21 cellular contexts compared by ENCODE assay signal in genomic region chr1:11841245-11842153, GRCh38. TPM values are rescaled to one million over a fixed set of nuclear protein-coding genes. Genes with fewer than 3 reads are reported as not detected.
DNase-seq lines count a peak whose midpoint lies in the region; ATAC-seq, FAIRE-seq and TF ChIP-seq lines count a peak whose summit lies in the region.
"Had no signal": no experiment of that assay in that cellular context is flagged by ENCODE, and none has a peak within 500 bp of the region (broad histone marks: within the 10 kb centered on the region; RNA-seq: fewer than 3 reads in every experiment).

No MANE protein-coding gene starts in this region.

- no peak overlapping the region for H3K4me3 ChIP-seq in SK-N-SH (ENCODE audit: low read depth in 2 of 2, low read length in 1 of 2)
- no peak overlapping the region for H3K4me3 ChIP-seq in K562
- H3K4me3 ChIP-seq: body of pancreas, dorsolateral prefrontal cortex, SK-N-MC, vagina had no signal

- H3K9me2 ChIP-seq in SK-N-SH = no peaks in the 10 kb centered on the region

- peaks cover 71% of the 10 kb centered on the region for H3K36me3 Mint-ChIP-seq in stimulated activated memory B cell treated with anti-CD40 and anti-IgM and Interleukin-4, amounts not matched to agents 10 μg/mL and 1 μg/mL and 100 μg/mL, for 72 hours

- ATAC-seq in SK-N-SH treated with all-trans-retinoic acid at 6 μM for 48 hours (no peak), K562 (no peak), HG03342 (IDR thresholded peaks at IDR 0.05; ENCODE audit: unreplicated experiment) (no peak)
- ATAC-seq in stimulated activated memory B cell treated with anti-CD40 and anti-IgM and Interleukin-4, amounts not matched to agents 10 μg/mL and 1 μg/mL and 100 μg/mL, for 72 hours = no peak
- ATAC-seq: body of pancreas, esophagus mucosa had no signal

- no peaks in the 10 kb centered on the region for H3K27me3 ChIP-seq in SK-N-SH (ENCODE audit: insufficient read depth)
- no peaks in the 10 kb centered on the region for H3K27me3 ChIP-seq in K562 (ENCODE audit: control insufficient read depth in 2 of 2, insufficient read depth in 2 of 2, low read length in 2 of 2)
- H3K27me3 ChIP-seq: body of pancreas, dorsolateral prefrontal cortex, vagina had no signal

- H3K9me1 ChIP-seq in K562 (ENCODE audit: control insufficient read depth, insufficient read depth, low read length) = no peaks in the 10 kb centered on the region

- H3K9me3 ChIP-seq in SK-N-SH (no peaks in the 10 kb centered on the region), K562 (replicated peaks; ENCODE audit: control insufficient read depth, insufficient read depth, low read depth, low read length) (no peaks in the 10 kb centered on the region)
- H3K9me3 ChIP-seq: body of pancreas, vagina had no signal

- peak overlapping the region in 1 of 2 experiments; percentile 93; a peak in 2 of 4 replicates for H3K27ac ChIP-seq in SK-N-SH (ENCODE audit: low read depth in 2 of 2, low read length in 1 of 2)
- peak overlapping the region; percentile 69 for H3K27ac ChIP-seq in K562 (ENCODE audit: extremely low read depth, low read depth, low read length)
- H3K27ac ChIP-seq: body of pancreas, SK-N-MC, vagina had no signal

- H4K20me1 ChIP-seq in SK-N-SH (ENCODE audit: insufficient read depth) = peaks cover 10% of the 10 kb centered on the region; the same call in 1 of the 2 replicates
- H4K20me1 ChIP-seq in K562 (replicated peaks; ENCODE audit: control insufficient read depth, insufficient read depth, low read length) = peaks cover 5% of the 10 kb centered on the region

- peaks cover 0 to 35% of the 10 kb centered on the region in 2 experiments; a peak in 2 of 4 replicates for H3K4me1 ChIP-seq in SK-N-SH (ENCODE audit: control insufficient read depth in 1 of 2, insufficient read depth in 2 of 2, low read depth in 1 of 2, low read length in 1 of 2)
- peaks cover 37 to 53% of the 10 kb centered on the region in 2 experiments for H3K4me1 ChIP-seq in K562 (replicated peaks in 1 of 2; ENCODE audit: control insufficient read depth in 2 of 2, insufficient read depth in 2 of 2, low read length in 2 of 2)
- H3K4me1 ChIP-seq: body of pancreas, vagina had no signal

- TF ChIP-seq CTCF in SK-N-SH (IDR thresholded peaks at IDR 0.05) = no peak
- TF ChIP-seq CTCF in K562 (IDR thresholded peaks at IDR 0.05 in 2 of 3, conservative IDR thresholded peaks at IDR 0.05 in 1 of 3; ENCODE audit: insufficient read depth in 2 of 3, low read depth in 1 of 3, low read length in 3 of 3) = no peak
- TF ChIP-seq CTCF in GM10266 (IDR thresholded peaks at IDR 0.05; ENCODE audit: control insufficient read depth, insufficient read depth, low read depth, missing control alignments) = no peak

- POLR2A ChIA-PET in SK-N-SH (lab: Yijun Ruan, JAX) (interaction anchor here (1.1 to 3.7 kb wide), 5 partner anchors 35 to 67 kb away, joined by 3 to 34 read pairs (median 3); no protein-coding TSS in a partner anchor), K562 (lab: Yijun Ruan, JAX) (interaction anchor here (0.6 to 14.0 kb wide), 11 partner anchors 9 to 518 kb away, joined by 3 to 304 read pairs (median 4); no protein-coding TSS in a partner anchor)

- H3K27ac Mint-ChIP-seq in stimulated activated memory B cell treated with anti-CD40 and anti-IgM and Interleukin-4, amounts not matched to agents 10 μg/mL and 1 μg/mL and 100 μg/mL, for 72 hours = peak overlapping the region; percentile 12
- H3K27ac Mint-ChIP-seq: activated naive CD8-positive, alpha-beta T cell; activated T-cell treated with anti-CD3 and anti-CD28 coated beads, Interleukin-2, amount 50 U/mL, for 24 hours had no signal

- TF ChIP-seq EP300 in SK-N-SH (IDR thresholded peaks at IDR 0.05; ENCODE audit: borderline replicate concordance in 1 of 2, low read depth in 1 of 2, low read length in 1 of 2) (no peak), K562 (IDR thresholded peaks at IDR 0.05; ENCODE audit: low read length) (no peak)

- H3K9ac ChIP-seq in SK-N-SH = no peak overlapping the region
- peak overlapping the region; percentile 22 to 74; a peak in 3 of 4 replicates for H3K9ac ChIP-seq in K562 (ENCODE audit: insufficient read depth in 1 of 2, low read depth in 2 of 2, low read length in 2 of 2)

- in situ Hi-C loops in K562 (cut with MboI) = loop anchor here (5.0 kb wide), 1 partner anchor 56 kb away; no protein-coding TSS in a partner anchor

- WGBS in SK-N-SH (ENCODE audit: low lambda C conversion rate) = 83% methylated on average over 17 of the region's 17 CpGs
- 54% methylated on average over 17 of the region's 17 CpGs for WGBS in K562 (ENCODE audit: insufficient coverage, low coverage, missing lambda C conversion rate)

- no peak overlapping the region for H3K4me3 Mint-ChIP-seq in stimulated activated memory B cell treated with anti-CD40 and anti-IgM and Interleukin-4, amounts not matched to agents 10 μg/mL and 1 μg/mL and 100 μg/mL, for 72 hours
- H3K4me3 Mint-ChIP-seq: activated naive CD8-positive, alpha-beta T cell; activated T-cell treated with anti-CD3 and anti-CD28 coated beads, Interleukin-2, amount 50 U/mL, for 24 hours had no signal

- H3K4me1 Mint-ChIP-seq in stimulated activated memory B cell treated with anti-CD40 and anti-IgM and Interleukin-4, amounts not matched to agents 10 μg/mL and 1 μg/mL and 100 μg/mL, for 72 hours = peaks cover 31% of the 10 kb centered on the region

- no peak for TF ChIP-seq POLR2A in K562 (conservative IDR thresholded peaks at IDR 0.05)

- no peak for FAIRE-seq in K562 (lab: Jason Lieb, UNC)

- DNase-seq in SK-N-SH (peak; percentile 56), NCI-H146 (lab: John Stamatoyannopoulos, UW) (peak; percentile 67), K562 (ENCODE audit: extremely low read depth in 1 of 4, low spot score in 3 of 4) (peak in 3 of 4 experiments; percentile 46 to 50 (median 46)), GM10266 (ENCODE audit: extremely low spot score) (no peak)
- DNase-seq in stimulated activated CD4-positive, alpha-beta T cell treated with anti-CD3 and anti-CD28 coated beads, Interleukin-1b, Interleukin-23, amount 100 ng/mL, for 48 hours = no peak
- DNase-seq: activated CD4-positive, alpha-beta T cell treated with anti-CD3 and anti-CD28 coated beads, Interleukin-2, amount 50 U/mL, for 48 hours; activated T-cell treated with anti-CD3 and anti-CD28 coated beads, Interleukin-2, amount 50 U/mL, for 24 hours; body of pancreas; Calu3; dorsolateral prefrontal cortex; HCEC 1CT; mesenchymal stem cell had no signal

- H2AFZ ChIP-seq in SK-N-SH (ENCODE audit: low read depth) (no peak overlapping the region), K562 (ENCODE audit: low read depth, low read length) (peak overlapping the region; percentile 27)

- H3K4me2 ChIP-seq in SK-N-SH (no peak overlapping the region), K562 (ENCODE audit: insufficient read depth, low read length) (peak overlapping the region; percentile 73)

- H3K79me2 ChIP-seq in SK-N-SH (ENCODE audit: insufficient read depth) (no peaks in the 10 kb centered on the region), K562 (ENCODE audit: control insufficient read depth, insufficient read depth, low read length) (no peaks in the 10 kb centered on the region)

- H3K36me3 ChIP-seq in SK-N-SH (replicated peaks in 1 of 2; ENCODE audit: control insufficient read depth in 1 of 2, insufficient read depth in 2 of 2, low read length in 1 of 2) (peaks cover 39 to 65% of the 10 kb centered on the region in 2 experiments), K562 (ENCODE audit: control insufficient read depth, insufficient read depth, low read length) (peaks cover 85% of the 10 kb centered on the region)

- H3K27me3 Mint-ChIP-seq in stimulated activated memory B cell treated with anti-CD40 and anti-IgM and Interleukin-4, amounts not matched to agents 10 μg/mL and 1 μg/mL and 100 μg/mL, for 72 hours = no peaks in the 10 kb centered on the region
- H3K27me3 Mint-ChIP-seq: activated naive CD8-positive, alpha-beta T cell; activated T-cell treated with anti-CD3 and anti-CD28 coated beads, Interleukin-2, amount 50 U/mL, for 24 hours had no signal

- TF ChIP-seq RAD21 in SK-N-SH (IDR thresholded peaks at IDR 0.05; ENCODE audit: low read length) = no peak
- no peak for TF ChIP-seq RAD21 in K562 (CRISPR knock-in tag; conservative IDR thresholded peaks at IDR 0.05 in 1 of 2, IDR thresholded peaks at IDR 0.05 in 1 of 2)

- no TSS peak for BruUV-seq in K562 (replicated peaks; lab: Mats Ljungman, UMichigan)

- intact Hi-C loops in K562 (cut with micrococcal nuclease) = loop anchor here (1.0 to 2.0 kb wide), 3 partner anchors 23 to 126 kb away; no protein-coding TSS in a partner anchor

- H3K9me3 Mint-ChIP-seq in stimulated activated memory B cell treated with anti-CD40 and anti-IgM and Interleukin-4, amounts not matched to agents 10 μg/mL and 1 μg/mL and 100 μg/mL, for 72 hours = no peaks in the 10 kb centered on the region
- H3K9me3 Mint-ChIP-seq: activated T-cell treated with anti-CD3 and anti-CD28 coated beads, Interleukin-2, amount 50 U/mL, for 24 hours had no signal

- no peaks in the 10 kb centered on the region for H3F3A ChIP-seq in SK-N-SH (replicated peaks; ENCODE audit: insufficient read depth)

- CTCF ChIA-PET in SK-N-SH (lab: Yijun Ruan, JAX) (interaction anchor here (0.9 to 15.4 kb wide), 13 partner anchors 17 to 281 kb away, joined by 3 to 316 read pairs (median 6); no protein-coding TSS in a partner anchor), K562 (lab: Yijun Ruan, JAX; ENCODE audit: low intra/inter-chr PET ratio) (interaction anchor here (0.9 to 1.9 kb wide), 5 partner anchors 50 to 66 kb away, joined by 3 to 11 read pairs (median 4); no protein-coding TSS in a partner anchor)

RNA-seq across cellular contexts. Expression of gene NPPA, which starts 6.1 kb away (rescaled TPM):
- polyA plus RNA-seq in SK-N-SH (2012; rRNA removed) = not detected in 2 replicates
- polyA plus RNA-seq in SK-N-SH (2012; cell fraction: cytosol; rRNA removed) = 0.04 TPM in 1 of 2 replicates, not detected in the other
- not detected in 2 replicates for polyA plus RNA-seq in SK-N-SH (2012; cell fraction: nucleus; rRNA removed)
- total RNA-seq in K562 (2011; cell fraction: chromatin; rRNA removed; ENCODE audit: low replicate concordance) = not detected in 2 replicates
- not detected in 2 replicates for total RNA-seq in K562 (2011; cell fraction: nucleolus; rRNA removed)
- total RNA-seq in K562 (2011; cell fraction: nucleoplasm; rRNA removed) = not detected in 2 replicates
- not detected in 2 replicates for total RNA-seq in K562 (2014; rRNA removed)
- total RNA-seq in K562 (2014; rRNA removed; fragmentation: Illumina TruSeq; extraction: Trizol) = not detected in 2 replicates
- total RNA-seq in K562 (2015; rRNA removed; fragmentation: Illumina TruSeq; extraction: Trizol) = not detected in 2 replicates
- not detected in 2 replicates for total RNA-seq in K562 (2021)
- not detected in 2 replicates for polyA plus RNA-seq in K562 (2011; rRNA removed)
- not detected in 2 replicates for polyA plus RNA-seq in K562 (2011; cell fraction: cytosol; rRNA removed)
- not detected in 2 replicates for polyA plus RNA-seq in K562 (2011; cell fraction: nucleus; rRNA removed)
- polyA plus RNA-seq in K562 (2012) = 0.37 and 0.44 TPM in 2 replicates
- polyA plus RNA-seq in K562 (2014; fragmentation: Illumina TruSeq; extraction: Trizol) = not detected in 2 replicates
- polyA plus RNA-seq in K562 (2014; fragmentation: Nextera tagmentation; extraction: Ambion mirVana) = not detected
- not detected in 2 replicates for polyA plus RNA-seq in K562 (2014; rRNA removed)
- polyA minus RNA-seq in K562 (2011; rRNA and poly(A)+ RNA removed) = not detected in 2 replicates
- not detected in 2 replicates for polyA minus RNA-seq in K562 (2011; cell fraction: cytosol; rRNA and poly(A)+ RNA removed)
- polyA minus RNA-seq in K562 (2011; cell fraction: nucleus; rRNA and poly(A)+ RNA removed) = not detected in 2 replicates
- total RNA-seq: Calu3, esophagus mucosa, renal cortical epithelial cell, vagina had no signal
- polyA plus RNA-seq: AG04450 had no signal

RNA-seq across cellular contexts. Expression of gene NPPB, which starts 17.2 kb away (rescaled TPM):
- polyA plus RNA-seq in SK-N-SH (2012; rRNA removed) = 0.55 and 0.85 TPM in 2 replicates
- 0.18 and 0.49 TPM in 2 replicates for polyA plus RNA-seq in SK-N-SH (2012; cell fraction: cytosol; rRNA removed)
- polyA plus RNA-seq in SK-N-SH (2012; cell fraction: nucleus; rRNA removed) = 1.4 and 2.9 TPM in 2 replicates
- not detected in 2 replicates for total RNA-seq in K562 (2011; cell fraction: chromatin; rRNA removed; ENCODE audit: low replicate concordance)
- not detected in 2 replicates for total RNA-seq in K562 (2011; cell fraction: nucleolus; rRNA removed)
- not detected in 2 replicates for total RNA-seq in K562 (2011; cell fraction: nucleoplasm; rRNA removed)
- not detected in 2 replicates for total RNA-seq in K562 (2014; rRNA removed)
- total RNA-seq in K562 (2014; rRNA removed; fragmentation: Illumina TruSeq; extraction: Trizol) = not detected in 2 replicates
- total RNA-seq in K562 (2015; rRNA removed; fragmentation: Illumina TruSeq; extraction: Trizol) = not detected in 2 replicates
- total RNA-seq in K562 (2021) = not detected in 2 replicates
- not detected in 2 replicates for polyA plus RNA-seq in K562 (2011; rRNA removed)
- not detected in 2 replicates for polyA plus RNA-seq in K562 (2011; cell fraction: cytosol; rRNA removed)
- polyA plus RNA-seq in K562 (2011; cell fraction: nucleus; rRNA removed) = not detected in 2 replicates
- not detected in 2 replicates for polyA plus RNA-seq in K562 (2012)
- polyA plus RNA-seq in K562 (2014; fragmentation: Illumina TruSeq; extraction: Trizol) = not detected in 2 replicates
- not detected for polyA plus RNA-seq in K562 (2014; fragmentation: Nextera tagmentation; extraction: Ambion mirVana)
- not detected in 2 replicates for polyA plus RNA-seq in K562 (2014; rRNA removed)
- not detected in 2 replicates for polyA minus RNA-seq in K562 (2011; rRNA and poly(A)+ RNA removed)
- not detected in 2 replicates for polyA minus RNA-seq in K562 (2011; cell fraction: cytosol; rRNA and poly(A)+ RNA removed)
- polyA minus RNA-seq in K562 (2011; cell fraction: nucleus; rRNA and poly(A)+ RNA removed) = not detected in 2 replicates
- total RNA-seq: body of pancreas, Calu3, esophagus mucosa, renal cortical epithelial cell, vagina had no signal
- polyA plus RNA-seq: AG04450 had no signal

RNA-seq across cellular contexts. Expression of gene CLCN6, which starts 35.5 kb away (rescaled TPM):
- polyA plus RNA-seq in SK-N-SH (2012; rRNA removed) (7.4 and 8.3 TPM in 2 replicates), K562 (2011; rRNA removed) (13.6 and 22.6 TPM in 2 replicates), K562 (2014; fragmentation: Illumina TruSeq; extraction: Trizol) (18.3 and 20.9 TPM in 2 replicates), K562 (2014; fragmentation: Nextera tagmentation; extraction: Ambion mirVana) (1 to 10 TPM; 2.0 to 3.1 TPM), K562 (2014; rRNA removed) (21.5 and 23.1 TPM in 2 replicates)
- polyA plus RNA-seq in SK-N-SH (2012; cell fraction: cytosol; rRNA removed) = 4.3 and 4.7 TPM in 2 replicates
- polyA plus RNA-seq in SK-N-SH (2012; cell fraction: nucleus; rRNA removed) = 31.6 and 35.7 TPM in 2 replicates
- 146 and 184 TPM in 2 replicates for total RNA-seq in K562 (2011; cell fraction: chromatin; rRNA removed; ENCODE audit: low replicate concordance)
- 89.9 and 94.4 TPM in 2 replicates for total RNA-seq in K562 (2011; cell fraction: nucleolus; rRNA removed)
- 121 and 143 TPM in 2 replicates for total RNA-seq in K562 (2011; cell fraction: nucleoplasm; rRNA removed)
- total RNA-seq in K562 (2014; rRNA removed) (10.0 and 10.6 TPM in 2 replicates), K562 (2014; rRNA removed; fragmentation: Illumina TruSeq; extraction: Trizol) (11.4 TPM in 2 replicates), K562 (2015; rRNA removed; fragmentation: Illumina TruSeq; extraction: Trizol) (13.6 and 13.9 TPM in 2 replicates), K562 (2021) (21.8 and 22.5 TPM in 2 replicates)
- polyA plus RNA-seq in K562 (2011; cell fraction: cytosol; rRNA removed) = 10.5 and 18.0 TPM in 2 replicates
- 89.4 and 98.5 TPM in 2 replicates for polyA plus RNA-seq in K562 (2011; cell fraction: nucleus; rRNA removed)
- 16.6 and 16.7 TPM in 2 replicates for polyA plus RNA-seq in K562 (2012)
- 19.0 and 22.2 TPM in 2 replicates for polyA minus RNA-seq in K562 (2011; rRNA and poly(A)+ RNA removed)
- 10.5 and 10.8 TPM in 2 replicates for polyA minus RNA-seq in K562 (2011; cell fraction: cytosol; rRNA and poly(A)+ RNA removed)
- 18.2 and 38.1 TPM in 2 replicates for polyA minus RNA-seq in K562 (2011; cell fraction: nucleus; rRNA and poly(A)+ RNA removed)

RNA-seq across cellular contexts. Expression of gene MTHFR, which starts 35.7 kb away (rescaled TPM):
- polyA plus RNA-seq in SK-N-SH (2012; rRNA removed) (5.3 and 7.6 TPM in 2 replicates), K562 (2011; rRNA removed) (47.6 and 56.6 TPM in 2 replicates), K562 (2014; fragmentation: Illumina TruSeq; extraction: Trizol) (62.6 and 78.7 TPM in 2 replicates), K562 (2014; fragmentation: Nextera tagmentation; extraction: Ambion mirVana) (1 to 10 TPM; 5.0 to 5.4 TPM), K562 (2014; rRNA removed) (57.3 and 72.7 TPM in 2 replicates)
- polyA plus RNA-seq in SK-N-SH (2012; cell fraction: cytosol; rRNA removed) = 2.8 and 3.5 TPM in 2 replicates
- 18.8 and 23.8 TPM in 2 replicates for polyA plus RNA-seq in SK-N-SH (2012; cell fraction: nucleus; rRNA removed)
- 242 and 493 TPM in 2 replicates for total RNA-seq in K562 (2011; cell fraction: chromatin; rRNA removed; ENCODE audit: low replicate concordance)
- 319 and 327 TPM in 2 replicates for total RNA-seq in K562 (2011; cell fraction: nucleolus; rRNA removed)
- total RNA-seq in K562 (2011; cell fraction: nucleoplasm; rRNA removed) = 296 TPM in 2 replicates
- total RNA-seq in K562 (2014; rRNA removed) (77.9 and 94.5 TPM in 2 replicates), K562 (2014; rRNA removed; fragmentation: Illumina TruSeq; extraction: Trizol) (45.3 and 45.6 TPM in 2 replicates), K562 (2015; rRNA removed; fragmentation: Illumina TruSeq; extraction: Trizol) (65.4 and 66.1 TPM in 2 replicates), K562 (2021) (94.1 and 104 TPM in 2 replicates)
- polyA plus RNA-seq in K562 (2011; cell fraction: cytosol; rRNA removed) = 49.3 and 67.6 TPM in 2 replicates
- polyA plus RNA-seq in K562 (2011; cell fraction: nucleus; rRNA removed) = 62.6 and 87.9 TPM in 2 replicates
- 59.9 and 109 TPM in 2 replicates for polyA plus RNA-seq in K562 (2012)
- 103 and 105 TPM in 2 replicates for polyA minus RNA-seq in K562 (2011; rRNA and poly(A)+ RNA removed)
- 72.6 and 84.0 TPM in 2 replicates for polyA minus RNA-seq in K562 (2011; cell fraction: cytosol; rRNA and poly(A)+ RNA removed)
- polyA minus RNA-seq in K562 (2011; cell fraction: nucleus; rRNA and poly(A)+ RNA removed) = 87.4 and 136 TPM in 2 replicates

Comparison
In these comparisons a context has a peak if more than half of its experiments do, and no peak if none do; other contexts are left out.
1. DNase-seq: peak in SK-N-SH (single experiment), NCI-H146 (single experiment) and K562 (3 of 4); none in stimulated activated CD4-positive, alpha-beta T cell treated with anti-CD3 and anti-CD28 coated beads, Interleukin-1b, Interleukin-23, amount 100 ng/mL, for 48 hours (single experiment) and GM10266 (single experiment).
2. Of the 27 proteins assayed by ChIP-seq in both K562 and SK-N-SH: peak only in K562: GATA2, JUND, MAX and USF1; only in SK-N-SH: none; in both: none; in neither: 22; mixed calls (peak in some experiments, not most) for 1.